ENCODE assay signal across 15 cellular contexts in genomic region chr1:9022031-9022738, GRCh38. TPM values are rescaled to one million over a fixed set of nuclear protein-coding genes. Genes with fewer than 3 reads are reported as not detected.
DNase-seq lines count a peak whose midpoint lies in the region; ATAC-seq, FAIRE-seq and TF ChIP-seq lines count a peak whose summit lies in the region.
"Not testable (repeated sequence)": the region's sequence is repeated elsewhere in the genome, so short reads cannot be mapped to it uniquely, and the experiment has no call there.
"Had no signal": no experiment of that assay in that cellular context is flagged by ENCODE, and none has a peak within 500 bp of the region (broad histone marks: within the 10 kb centered on the region; RNA-seq: fewer than 3 reads in every experiment).

No MANE protein-coding gene starts in this region.

- H3K4me2 ChIP-seq in MM.1S (ENCODE audit: low read depth, low read length): peak overlapping the region; percentile 21; the same call in 1 of the 2 replicates
- H3K4me2 ChIP-seq in OCI-LY7 (ENCODE audit: low read length): not testable (repeated sequence)

- intact Hi-C loops in Caco-2 (cut with micrococcal nuclease; ENCODE audit: unreplicated experiment); OCI-LY7 (cut with micrococcal nuclease; ENCODE audit: unreplicated experiment); body of pancreas (cut with DNase I): not testable (repeated sequence)

- H3K27ac Mint-ChIP-seq in Caco-2 (ENCODE audit: unreplicated experiment): peak overlapping the region; percentile 32

- not testable (repeated sequence) for H3K9ac ChIP-seq in MM.1S (ENCODE audit: low read length)

- not testable (repeated sequence) for H2AFZ ChIP-seq in MM.1S (ENCODE audit: low read length); OCI-LY7 (ENCODE audit: low read length)

- ATAC-seq in body of pancreas (peak; percentile 79), left lobe of liver (peak; percentile 62)

- not testable (repeated sequence) for H3K9me2 ChIP-seq in MM.1S (replicated peaks; ENCODE audit: insufficient read depth, low read length); OCI-LY7 (ENCODE audit: insufficient read depth, low read length)

- not testable (repeated sequence) for H3K9me3 ChIP-seq in Caco-2; MM.1S (replicated peaks; ENCODE audit: insufficient read depth, low read length); OCI-LY7 (ENCODE audit: low read length); body of pancreas; small intestine (ENCODE audit: control insufficient read depth, low read depth)

- not testable (repeated sequence) for H3K36me3 Mint-ChIP-seq in Caco-2 (ENCODE audit: insufficient read depth, unreplicated experiment)

- 24 to 36% methylated on average over 7 to 15 of the region's 15 CpGs for WGBS in body of pancreas, 2 donors
- 19 to 61% (median 47%) methylated on average over 10 to 14 of the region's 15 CpGs for WGBS in small intestine, 3 donors

- CTCF ChIA-PET in Caco-2 (lab: Charles Lee): interaction anchor here (0.8 to 1.2 kb wide), 3 partner anchors 17 to 80 kb away, joined by 3 to 4 read pairs (median 4); no protein-coding TSS in a partner anchor
- CTCF ChIA-PET in OCI-LY7 (lab: Charles Lee; ENCODE audit: unreplicated experiment): not testable (repeated sequence)

- not testable (repeated sequence) for H3K4me1 Mint-ChIP-seq in Caco-2 (ENCODE audit: low read depth, unreplicated experiment)

- not testable (repeated sequence) for H3K9me3 Mint-ChIP-seq in Caco-2 (ENCODE audit: unreplicated experiment)

- H3K27me3 ChIP-seq in Caco-2 (replicated peaks; ENCODE audit: control insufficient read depth, insufficient read depth, low read length); body of pancreas; small intestine (ENCODE audit: control insufficient read depth in 2 of 2, insufficient read depth in 2 of 2, low read length in 2 of 2): not testable (repeated sequence)
- peaks cover 14% of the 10 kb centered on the region for H3K27me3 ChIP-seq in MM.1S (replicated peaks; ENCODE audit: insufficient read depth, low read length)

- not testable (repeated sequence) for H3K4me3 ChIP-seq in Caco-2 (ENCODE audit: low read depth, low read length); MM.1S (ENCODE audit: low read length); OCI-LY7 (ENCODE audit: low read depth, low read length, poor library complexity, severe bottlenecking); body of pancreas; small intestine (ENCODE audit: low read depth in 1 of 2, low read length in 2 of 2)

- not testable (repeated sequence) for H4K20me1 ChIP-seq in MM.1S (ENCODE audit: insufficient read depth, low read length); OCI-LY7 (ENCODE audit: insufficient read depth, low read length)

- H3K27ac ChIP-seq in MM.1S (ENCODE audit: low read length): peak overlapping the region; percentile 8; the same call in 1 of the 2 replicates
- H3K27ac ChIP-seq in OCI-LY7 (ENCODE audit: low read depth, low read length, poor library complexity, severe bottlenecking): not testable (repeated sequence)
- H3K27ac ChIP-seq in body of pancreas: peak overlapping the region in 1 of 4 donors; percentile 29
- peak overlapping the region; percentile 71 to 82 for H3K27ac ChIP-seq in small intestine (ENCODE audit: low read depth in 1 of 2, low read length in 1 of 2)

- DNase-seq in Caco-2 (peak; percentile 35 to 72), MM.1S (peak; percentile 68), body of pancreas (peak in 3 of 4 donors; percentile 34 to 38 (median 35)), mucosa of gallbladder (ENCODE audit: low spot score) (peak; percentile 20), small intestine (peak; percentile 91)
- not testable (repeated sequence) for DNase-seq in OCI-LY7 (ENCODE audit: low spot score); left lobe of liver (ENCODE audit: low spot score)

- POLR2A ChIA-PET in Caco-2 (lab: Charles Lee); OCI-LY7 (lab: Charles Lee): not testable (repeated sequence)

- H3F3A ChIP-seq in MM.1S (ENCODE audit: insufficient read depth, low read length): not testable (repeated sequence)

- not testable (repeated sequence) for TF ChIP-seq CTCF in Caco-2 (IDR thresholded peaks at IDR 0.05; ENCODE audit: insufficient read depth in 1 of 2, low read depth in 1 of 2, low read length in 1 of 2, severe bottlenecking in 1 of 2, unreplicated experiment in 1 of 2); MM.1S (IDR thresholded peaks at IDR 0.05; ENCODE audit: low read length); body of pancreas (IDR thresholded peaks at IDR 0.05)
- TF ChIP-seq CTCF in OCI-LY7 (conservative IDR thresholded peaks at IDR 0.05; ENCODE audit: low read length): peak; percentile 21; the same call in 1 of the 2 replicates

- not testable (repeated sequence) for H3K36me3 ChIP-seq in Caco-2 (ENCODE audit: control insufficient read depth, insufficient read depth, low read length); MM.1S (replicated peaks; ENCODE audit: insufficient read depth, low read length); OCI-LY7 (ENCODE audit: insufficient read depth, low read length); body of pancreas (replicated peaks in 1 of 2; ENCODE audit: insufficient read depth in 1 of 2, low read depth in 2 of 2); small intestine (ENCODE audit: control insufficient read depth in 2 of 2, insufficient read depth in 2 of 2, low read length in 2 of 2)

- H3K27me3 Mint-ChIP-seq in Caco-2 (ENCODE audit: insufficient read depth, unreplicated experiment): not testable (repeated sequence)

- BruUV-seq in Caco-2 (replicated peaks; lab: Mats Ljungman, UMichigan); OCI-LY7 (replicated peaks; lab: Mats Ljungman, UMichigan): not testable (repeated sequence)

- TF ChIP-seq POLR2A in body of pancreas (IDR thresholded peaks at IDR 0.05): not testable (repeated sequence)

- peak; percentile 75 for FAIRE-seq in small intestine (lab: Jason Lieb, UNC)

- not testable (repeated sequence) for H3K4me3 Mint-ChIP-seq in Caco-2 (ENCODE audit: unreplicated experiment)

- not testable (repeated sequence) for H3K79me2 ChIP-seq in MM.1S (ENCODE audit: low read length); OCI-LY7 (ENCODE audit: insufficient read depth, low read depth, low read length)

- peaks cover 32% of the 10 kb centered on the region for H3K4me1 ChIP-seq in Caco-2
- not testable (repeated sequence) for H3K4me1 ChIP-seq in MM.1S (ENCODE audit: low read length); OCI-LY7 (ENCODE audit: insufficient read depth, low read length, poor library complexity, severe bottlenecking); body of pancreas; small intestine (ENCODE audit: control insufficient read depth in 2 of 2, insufficient read depth in 1 of 2, low read depth in 1 of 2, low read length in 1 of 2)

RNA-seq across cellular contexts. Expression of gene SLC2A7, which starts 4.0 kb away (rescaled TPM):
- total RNA-seq in Caco-2 (2022) (not detected in 2 replicates), OCI-LY7 (2022) (not detected in 2 replicates), body of pancreas (not detected), left lobe of liver (not detected), mucosa of gallbladder (not detected)
- 0.15 TPM in 1 of 2 replicates, not detected in the other for total RNA-seq in OCI-LY7 (2014; rRNA removed; shearing (Covaris generic))
- under 1 TPM in 1 of 3 donors, not detected in 2; 0.55 TPM for polyA plus RNA-seq in small intestine
- total RNA-seq: A673; CD8-positive, alpha-beta T cell; Daoy; GM23248; H7; IMR-90 had no signal
- polyA plus RNA-seq: BJ, CD14-positive monocyte, GM23248, IMR-90 had no signal

RNA-seq across cellular contexts. Expression of gene SLC2A5, which starts 47.2 kb away (rescaled TPM):
- 0.70 and 1.1 TPM in 2 replicates for total RNA-seq in Caco-2 (2022)
- 109 and 112 TPM in 2 replicates for total RNA-seq in OCI-LY7 (2014; rRNA removed; shearing (Covaris generic))
- total RNA-seq in OCI-LY7 (2022): 123 and 183 TPM in 2 replicates
- total RNA-seq in body of pancreas: under 1 TPM; under 0.01 to 0.26 TPM
- 0.35 TPM for total RNA-seq in left lobe of liver
- 8.8 TPM for total RNA-seq in mucosa of gallbladder
- 100 to 1,000 TPM in 2 of 3 donors, 10 to 100 TPM in 1; 42.5 to 234 (median 175) TPM for polyA plus RNA-seq in small intestine
- total RNA-seq: A673; CD8-positive, alpha-beta T cell; Daoy had no signal

Comparison
In these comparisons a context has a peak if more than half of its experiments do, and no peak if none do; other contexts are left out.
1. RNA of gene SLC2A5, which starts 47.2 kb away (total RNA-seq): 109 to 183 TPM in OCI-LY7; 8.8 TPM in mucosa of gallbladder (single experiment), 0.70 to 1.1 TPM in Caco-2, 0.35 TPM in left lobe of liver (single experiment) and under 0.01 to 0.26 TPM in body of pancreas; every median in the first group is over 10 times any median in the second.